8 cellular contexts compared by ENCODE assay signal in the genomic region with DNA sequence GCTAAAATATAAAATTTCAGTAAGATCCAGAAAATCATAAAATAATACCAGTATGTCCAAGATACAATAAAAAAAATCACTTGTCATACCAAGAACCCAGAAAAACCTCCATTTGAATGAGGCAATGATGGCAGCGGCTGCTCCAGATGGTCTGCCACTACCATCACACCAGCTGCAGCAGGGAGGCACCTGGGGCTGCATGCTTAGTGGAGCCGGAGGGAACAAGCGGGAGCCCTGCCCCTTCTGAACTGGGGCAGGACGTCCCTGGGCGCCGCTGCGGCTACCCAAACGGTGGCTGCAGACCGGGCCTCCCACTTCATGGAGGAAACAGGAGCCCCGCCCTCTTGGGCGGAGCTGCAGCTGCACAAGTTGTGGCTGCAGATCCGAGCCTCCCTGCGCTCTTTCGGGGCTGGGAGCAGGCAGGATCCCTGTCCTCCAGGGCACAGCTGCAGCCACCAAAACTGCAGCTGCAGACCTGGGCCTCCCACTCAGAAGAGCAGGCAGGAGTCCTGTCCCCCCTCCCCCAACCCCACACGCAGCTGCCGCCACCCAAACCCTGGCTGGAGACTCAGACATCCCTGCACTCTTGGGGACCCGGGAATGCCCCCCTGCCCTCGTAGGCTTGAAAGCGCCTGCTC. TPM values are rescaled to one million over a fixed set of nuclear protein-coding genes. Genes with fewer than 3 reads are reported as not detected.
DNase-seq lines count a peak whose midpoint lies in the region; ATAC-seq and TF ChIP-seq lines count a peak whose summit lies in the region.

No MANE protein-coding gene starts in this region.

- DNase-seq in CD8-positive, alpha-beta T cell = peak; percentile 29 to 80 (median 67)
- DNase-seq in HuH-7.5 (ENCODE audit: low spot score) = peak; percentile 53
- DNase-seq in Peyer's patch = peak; percentile 80 to 93 (median 85)
- DNase-seq in activated effector memory CD4-positive, alpha-beta T cell treated with Interleukin-2 at 50 U/mL for 16 hours = peak; percentile 69
- peak; percentile 88 for DNase-seq in glutamatergic neuron
- DNase-seq in ovary = peak; percentile 25 to 63 (median 44)
- peak; percentile 77 for DNase-seq in type B pancreatic cell (ENCODE audit: extremely low spot score, unreplicated experiment)

- TF ChIP-seq EP300 in ovary (IDR thresholded peaks at IDR 0.05) = no peak

- WGBS in ovary, 3 donors = 7 to 10% (median 9%) methylated on average over 17 to 19 of the region's 19 CpGs

- no peak overlapping the region for H3K27ac ChIP-seq in CD8-positive, alpha-beta T cell (ENCODE audit: low read depth, low read length)
- H3K27ac ChIP-seq in Peyer's patch = no peak overlapping the region
- no peak overlapping the region for H3K27ac ChIP-seq in ovary

- peak overlapping the region; percentile 76 for H3K4me3 Mint-ChIP-seq in CD8-positive, alpha-beta T cell
- H3K4me3 Mint-ChIP-seq in glutamatergic neuron (ENCODE audit: unreplicated experiment) = peak overlapping the region; percentile 78
- H3K4me3 Mint-ChIP-seq in type B pancreatic cell = peak overlapping the region; percentile 39

- TF ChIP-seq POLR2A in Peyer's patch (IDR thresholded peaks at IDR 0.05) = no peak
- no peak for TF ChIP-seq POLR2A in ovary (IDR thresholded peaks at IDR 0.05)

- no peaks in the 10 kb centered on the region for H3K9me3 ChIP-seq in CD8-positive, alpha-beta T cell (ENCODE audit: low read length)
- H3K9me3 ChIP-seq in Peyer's patch = no peaks in the 10 kb centered on the region
- no peaks in the 10 kb centered on the region for H3K9me3 ChIP-seq in ovary

- peaks cover 6% of the 10 kb centered on the region for H3K4me1 ChIP-seq in CD8-positive, alpha-beta T cell (ENCODE audit: insufficient read depth, low read length)
- H3K4me1 ChIP-seq in Peyer's patch (peaks cover 0 to 8% (median 4%) of the 10 kb centered on the region in 4 donors), ovary (ENCODE audit: insufficient read depth) (peaks cover 4% of the 10 kb centered on the region)

- intact Hi-C loops in CD8-positive, alpha-beta T cell (cut with DNase I, micrococcal nuclease) = no loop called here
- intact Hi-C loops in ovary (cut with DNase I) = no loop called here

- POLR2A ChIA-PET in CD8-positive, alpha-beta T cell (lab: Charles Lee) = interaction anchor here (1.6 kb wide), 1 partner anchor 25 kb away, joined by 4 read pairs; no protein-coding TSS in a partner anchor

- H3K36me3 Mint-ChIP-seq in CD8-positive, alpha-beta T cell = no peaks in the 10 kb centered on the region
- H3K36me3 Mint-ChIP-seq in glutamatergic neuron (ENCODE audit: unreplicated experiment) (no peaks in the 10 kb centered on the region), type B pancreatic cell (no peaks in the 10 kb centered on the region)

- no peaks in the 10 kb centered on the region for H3K27me3 Mint-ChIP-seq in CD8-positive, alpha-beta T cell (ENCODE audit: low read depth)
- H3K27me3 Mint-ChIP-seq in glutamatergic neuron (ENCODE audit: unreplicated experiment) (peaks cover 6% of the 10 kb centered on the region), type B pancreatic cell (peaks cover 2% of the 10 kb centered on the region)

- CTCF ChIA-PET in CD8-positive, alpha-beta T cell (lab: Charles Lee) = interaction anchor here (0.9 kb wide), 1 partner anchor 177 kb away, joined by 3 read pairs; no protein-coding TSS in a partner anchor

- ATAC-seq in CD8-positive, alpha-beta T cell = peak; percentile 93
- ATAC-seq in GM21360 (IDR thresholded peaks at IDR 0.05; ENCODE audit: unreplicated experiment) = peak; percentile 84

- no peak overlapping the region for H3K27ac Mint-ChIP-seq in CD8-positive, alpha-beta T cell
- H3K27ac Mint-ChIP-seq in glutamatergic neuron (ENCODE audit: unreplicated experiment) (peak overlapping the region; percentile 87), type B pancreatic cell (no peak overlapping the region)

- TF ChIP-seq CTCF in CD8-positive, alpha-beta T cell (IDR thresholded peaks at IDR 0.05) = no peak
- TF ChIP-seq CTCF in Peyer's patch (IDR thresholded peaks at IDR 0.05) = no peak
- TF ChIP-seq CTCF in glutamatergic neuron (IDR thresholded peaks at IDR 0.05; ENCODE audit: partially characterized antibody, unreplicated experiment) = no peak
- TF ChIP-seq CTCF in ovary (IDR thresholded peaks at IDR 0.05) = no peak
- TF ChIP-seq CTCF in type B pancreatic cell (conservative IDR thresholded peaks at IDR 0.05) = no peak

- no peaks in the 10 kb centered on the region for H3K27me3 ChIP-seq in CD8-positive, alpha-beta T cell (ENCODE audit: insufficient read depth, low read length)
- H3K27me3 ChIP-seq in Peyer's patch (no peaks in the 10 kb centered on the region), ovary (no peaks in the 10 kb centered on the region)

- H3K4me3 ChIP-seq in CD8-positive, alpha-beta T cell (ENCODE audit: low read depth, low read length) = peak overlapping the region; percentile 65
- peak overlapping the region; percentile 9 to 39 (median 34) for H3K4me3 ChIP-seq in Peyer's patch
- H3K4me3 ChIP-seq in ovary = peak overlapping the region; percentile 4

- peaks cover 17% of the 10 kb centered on the region for H3K4me1 Mint-ChIP-seq in CD8-positive, alpha-beta T cell (ENCODE audit: low read depth)
- H3K4me1 Mint-ChIP-seq in glutamatergic neuron (ENCODE audit: low read depth, unreplicated experiment) (peaks cover 6% of the 10 kb centered on the region), type B pancreatic cell (ENCODE audit: unreplicated experiment) (no peaks in the 10 kb centered on the region)

- H3K36me3 ChIP-seq in CD8-positive, alpha-beta T cell (ENCODE audit: insufficient read depth, low read length) = no peaks in the 10 kb centered on the region
- no peaks in the 10 kb centered on the region for H3K36me3 ChIP-seq in Peyer's patch
- no peaks in the 10 kb centered on the region for H3K36me3 ChIP-seq in ovary

- H3K9me3 Mint-ChIP-seq in CD8-positive, alpha-beta T cell = no peaks in the 10 kb centered on the region
- peaks cover 13% of the 10 kb centered on the region for H3K9me3 Mint-ChIP-seq in glutamatergic neuron (ENCODE audit: unreplicated experiment)
- no peaks in the 10 kb centered on the region for H3K9me3 Mint-ChIP-seq in type B pancreatic cell

RNA-seq across cellular contexts. Expression of a gene that starts 36.1 kb away (rescaled TPM):
- total RNA-seq in CD8-positive, alpha-beta T cell = not detected
- total RNA-seq in Peyer's patch (not detected), glutamatergic neuron (ENCODE audit: unreplicated experiment) (not detected), ovary (not detected), type B pancreatic cell (ENCODE audit: low replicate concordance) (0.17 TPM in 1 of 2 replicates, not detected in the other)
- not detected for polyA plus RNA-seq in ovary

Comparison
In these comparisons a context has a peak if more than half of its experiments do, and no peak if none do; other contexts are left out.
1. H3K4me3 ChIP-seq: peak in every context shown above with its lines; median percentile 65 in CD8-positive, alpha-beta T cell; 34 in Peyer's patch; 4 in ovary.